Comparison of ENCODE assay signal across 10 cellular contexts in the genomic region with DNA sequence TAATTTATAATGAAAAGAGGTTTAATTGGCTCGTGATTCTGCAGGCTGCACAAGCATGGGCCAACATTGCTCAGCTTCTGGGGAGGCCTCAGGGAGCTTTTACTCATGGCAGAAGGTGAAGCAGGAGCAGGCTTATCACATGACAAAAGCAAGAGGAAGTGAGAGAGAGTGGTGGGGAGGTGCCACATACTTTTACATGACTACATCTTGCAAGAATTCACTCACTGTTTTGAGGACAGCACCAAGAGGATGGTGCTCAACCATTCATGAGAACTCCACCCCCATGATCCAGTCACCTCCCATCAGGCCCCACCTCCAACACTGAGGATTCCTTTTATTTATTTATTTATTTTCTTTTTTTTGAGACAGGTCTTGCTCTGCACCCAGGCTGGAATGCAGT. TPM values are rescaled to one million over a fixed set of nuclear protein-coding genes. Genes with fewer than 3 reads are reported as not detected.
DNase-seq lines count a peak whose midpoint lies in the region; ATAC-seq and TF ChIP-seq lines count a peak whose summit lies in the region.
"Had no signal": no experiment of that assay in that cellular context is flagged by ENCODE, and none has a peak within 500 bp of the region (broad histone marks: within the 10 kb centered on the region; RNA-seq: fewer than 3 reads in every experiment).

No MANE protein-coding gene starts in this region.

- H4K5ac ChIP-seq in mesendoderm (ENCODE audit: low read length): no peak overlapping the region

- no peak overlapping the region for H3K4me3 ChIP-seq in GM12864 (ENCODE audit: low read depth, low read length)
- no peak overlapping the region for H3K4me3 ChIP-seq in MG63
- no peak overlapping the region for H3K4me3 ChIP-seq in astrocyte of the spinal cord (ENCODE audit: low read depth, low read length)
- H3K4me3 ChIP-seq in mesendoderm (ENCODE audit: low read length): no peak overlapping the region
- H3K4me3 ChIP-seq: esophagus muscularis mucosa had no signal

- in situ Hi-C loops in astrocyte of the spinal cord (cut with HindIII; ENCODE audit: low sequenced_read_pairs): no loop called here

- no peak overlapping the region for H3K4me2 ChIP-seq in mesendoderm (ENCODE audit: low read length)

- no peak overlapping the region for H2BK15ac ChIP-seq in mesendoderm (replicated peaks; ENCODE audit: low read depth)

- no peak overlapping the region for H2BK5ac ChIP-seq in mesendoderm (ENCODE audit: low read length)

- ATAC-seq in HG02588 (IDR thresholded peaks at IDR 0.05; ENCODE audit: unreplicated experiment): no peak
- ATAC-seq in HG02938 (IDR thresholded peaks at IDR 0.05; ENCODE audit: unreplicated experiment): no peak

- WGBS in mesendoderm (ENCODE audit: extremely low coverage, insufficient coverage, low lambda C conversion rate): no CpG with 5 or more reads among the region's 1 CpG

- H3K56ac ChIP-seq in mesendoderm (ENCODE audit: low read length): no peak overlapping the region

- no peak overlapping the region for H3K27ac ChIP-seq in mesendoderm (ENCODE audit: low read depth, low read length)
- H3K27ac ChIP-seq: esophagus muscularis mucosa had no signal

- H2AK5ac ChIP-seq in mesendoderm (ENCODE audit: low read length): no peak overlapping the region

- H3K36me3 ChIP-seq in MG63: no peaks in the 10 kb centered on the region
- H3K36me3 ChIP-seq in mesendoderm (ENCODE audit: control insufficient read depth, insufficient read depth, low read length): no peaks in the 10 kb centered on the region
- H3K36me3 ChIP-seq: esophagus muscularis mucosa had no signal

- peak; percentile 67 for DNase-seq in GM12864 (ENCODE audit: low read depth)
- peak; percentile 51 for DNase-seq in MG63
- peak; percentile 50 for DNase-seq in astrocyte of the spinal cord (ENCODE audit: low read depth, low spot score)
- peak; percentile 96 for DNase-seq in mesendoderm
- no peak for DNase-seq in inferior parietal cortex (ENCODE audit: extremely low spot score)
- DNase-seq in cerebellar cortex (ENCODE audit: low spot score): no peak
- DNase-seq: NCI-H748 treated with DMSO at 0.1 percent for 48 hours had no signal

- no peak overlapping the region for H3K18ac ChIP-seq in mesendoderm (ENCODE audit: low read length)

- H3K79me2 ChIP-seq in mesendoderm (ENCODE audit: control insufficient read depth, insufficient read depth, low read length): no peaks in the 10 kb centered on the region

- no peak overlapping the region for H3K23ac ChIP-seq in mesendoderm (ENCODE audit: low read length)

- H3K4ac ChIP-seq in mesendoderm (ENCODE audit: low read depth, low read length): no peak overlapping the region

- H4K8ac ChIP-seq in mesendoderm (ENCODE audit: low read depth, low read length): no peak overlapping the region

- peaks cover 4% of the 10 kb centered on the region for H3K4me1 ChIP-seq in mesendoderm (ENCODE audit: control insufficient read depth, low read depth, low read length)

- no peak overlapping the region for H3K9ac ChIP-seq in mesendoderm (ENCODE audit: low read length)

- TF ChIP-seq CTCF in GM12864 (IDR thresholded peaks at IDR 0.05; ENCODE audit: low read depth, low read length, missing control alignments) (no peak), astrocyte of the spinal cord (IDR thresholded peaks at IDR 0.05; ENCODE audit: low read depth, low read length) (no peak)

- H3K27me3 ChIP-seq in MG63: no peaks in the 10 kb centered on the region
- no peaks in the 10 kb centered on the region for H3K27me3 ChIP-seq in mesendoderm (ENCODE audit: insufficient read depth, low read length, poor library complexity)
- H3K27me3 ChIP-seq: esophagus muscularis mucosa had no signal

- no peak overlapping the region for H2BK120ac ChIP-seq in mesendoderm (ENCODE audit: low read depth, low read length)

- peaks cover 5% of the 10 kb centered on the region; the same call in 1 of the 2 replicates for H3K9me3 ChIP-seq in MG63
- H3K9me3 ChIP-seq: esophagus muscularis mucosa had no signal

- no peaks in the 10 kb centered on the region for H3K79me1 ChIP-seq in mesendoderm (ENCODE audit: low read length)

RNA-seq across cellular contexts. Expression of a gene that starts 5.5 kb away (rescaled TPM):
- 22.8 and 32.6 TPM in 2 replicates for total RNA-seq in MG63 (2014; rRNA removed; shearing (Covaris generic); ENCODE audit: low replicate concordance)
- 39.7 TPM for polyA plus RNA-seq in mesendoderm (2013, experiment 1 of 2)
- polyA plus RNA-seq in mesendoderm (2013, experiment 2 of 2): 38.3 TPM

RNA-seq across cellular contexts. Expression of a gene that starts 57.5 kb away (rescaled TPM):
- total RNA-seq in MG63 (2014; rRNA removed; shearing (Covaris generic); ENCODE audit: low replicate concordance): not detected in 2 replicates
- 0.76 TPM for polyA plus RNA-seq in mesendoderm (2013, experiment 1 of 2)
- 0.31 TPM for polyA plus RNA-seq in mesendoderm (2013, experiment 2 of 2)

Comparison
In these comparisons a context has a peak if more than half of its experiments do, and no peak if none do; other contexts are left out.
1. DNase-seq: peak in GM12864 (single experiment), MG63 (single experiment), astrocyte of the spinal cord (single experiment) and mesendoderm (single experiment); none in inferior parietal cortex (single experiment) and cerebellar cortex (single experiment).